Comparison of ENCODE assay signal across 10 cellular contexts in the genomic region with DNA sequence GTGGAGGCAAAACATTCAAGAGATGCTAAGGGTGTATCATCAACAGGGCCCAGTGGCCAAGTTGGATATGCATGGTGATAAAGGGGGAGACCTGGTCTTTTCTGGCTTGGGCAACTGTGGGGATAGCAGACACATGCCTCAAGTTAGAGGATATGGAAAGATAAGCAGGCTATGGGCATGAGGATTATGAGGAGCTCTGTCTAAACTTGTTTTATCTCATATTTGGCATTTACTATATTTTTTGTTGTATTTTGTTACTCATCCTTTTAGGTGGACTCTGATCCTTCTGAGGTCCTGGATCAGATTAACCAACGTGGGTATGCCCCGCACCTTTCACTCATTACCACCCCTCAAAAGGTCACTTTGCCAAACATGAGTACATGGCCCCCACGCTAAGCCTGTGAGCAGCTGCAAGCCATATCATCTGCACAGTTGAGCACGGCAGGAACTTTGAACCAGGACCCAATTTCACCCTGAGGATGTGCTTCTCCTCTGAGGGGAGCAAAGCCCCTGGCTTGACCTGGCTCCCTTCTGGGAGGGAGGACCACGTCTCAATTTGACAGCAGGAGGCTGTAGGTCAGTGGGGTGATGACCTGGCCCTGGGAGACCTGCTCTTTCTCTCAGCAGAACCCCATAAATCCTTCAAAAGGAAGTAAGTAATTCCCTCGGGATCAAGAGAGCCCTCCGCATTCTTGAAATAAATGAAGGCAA.
A peak's percentile ranks its signal among the peaks of the same experiment; 100 is the strongest.
DNase-seq lines count a peak whose midpoint lies in the region; ATAC-seq and TF ChIP-seq lines count a peak whose summit lies in the region.
"Had no signal": no experiment of that assay in that cellular context is flagged by ENCODE, and none has a peak within 500 bp of the region (broad histone marks: within the 10 kb centered on the region; RNA-seq: fewer than 3 reads in every experiment).

No MANE protein-coding gene starts in this region.

- WGBS in heart right ventricle, 2 donors: 42 to 48% methylated on average over 7 of the region's 7 CpGs
- WGBS in ovary, 3 donors: 9 to 14% (median 13%) methylated on average over 7 of the region's 7 CpGs
- WGBS in mesendoderm (ENCODE audit: extremely low coverage, insufficient coverage, low lambda C conversion rate): no CpG with 5 or more reads among the region's 7 CpGs

- DNase-seq in amniotic epithelial cell (ENCODE audit: low read depth) (peak; percentile 46), heart right ventricle (peak; percentile 47 to 70), ovary (peak; percentile 56 to 78 (median 65)), activated gamma-delta T cell (lab: John Stamatoyannopoulos, UW) (no peak), GM19240 (ENCODE audit: insufficient read length, low spot score) (no peak), mesendoderm (no peak)
- DNase-seq: activated CD4-positive, alpha-beta memory T cell treated with anti-CD3 and anti-CD28 coated beads for 36 hours; SIG-M5 had no signal

- no peaks in the 10 kb centered on the region for H3K36me3 ChIP-seq in heart right ventricle
- no peaks in the 10 kb centered on the region for H3K36me3 ChIP-seq in ovary
- H3K36me3 ChIP-seq in mesendoderm (ENCODE audit: control insufficient read depth, insufficient read depth, low read length): no peaks in the 10 kb centered on the region

- no peak overlapping the region for H3K56ac ChIP-seq in mesendoderm (ENCODE audit: low read length)

- no peaks in the 10 kb centered on the region for H3K79me2 ChIP-seq in mesendoderm (ENCODE audit: control insufficient read depth, insufficient read depth, low read length)

- no peak overlapping the region for H3K23ac ChIP-seq in mesendoderm (ENCODE audit: low read length)

- H3K9ac ChIP-seq in mesendoderm (ENCODE audit: low read length): no peak overlapping the region

- no peak for TF ChIP-seq POLR2A in ovary (IDR thresholded peaks at IDR 0.05)

- H3K4me3 ChIP-seq in heart right ventricle (peak overlapping the region in 1 of 10 donors; percentile 27), ovary (no peak overlapping the region), mesendoderm (ENCODE audit: low read length) (no peak overlapping the region)

- peaks cover 11 to 39% (median 29%) of the 10 kb centered on the region in 9 donors for H3K4me1 ChIP-seq in heart right ventricle
- H3K4me1 ChIP-seq in ovary (ENCODE audit: insufficient read depth): peaks cover 27% of the 10 kb centered on the region
- H3K4me1 ChIP-seq in mesendoderm (ENCODE audit: control insufficient read depth, low read depth, low read length): no peaks in the 10 kb centered on the region

- no peak overlapping the region for H2BK5ac ChIP-seq in mesendoderm (ENCODE audit: low read length)

- no peak overlapping the region for H3K18ac ChIP-seq in mesendoderm (ENCODE audit: low read length)

- H3K27me3 ChIP-seq in heart right ventricle (no peaks in the 10 kb centered on the region), ovary (no peaks in the 10 kb centered on the region), mesendoderm (ENCODE audit: insufficient read depth, low read length, poor library complexity) (no peaks in the 10 kb centered on the region)

- intact Hi-C loops in heart right ventricle (cut with DNase I): loop anchor here in 1 of 10 donors (5.0 kb wide), 1 partner anchor 370 kb away; no protein-coding TSS in a partner anchor
- intact Hi-C loops in ovary (cut with DNase I): loop anchor here in 1 of 4 donors (10.0 kb wide), 1 partner anchor 707 kb away; no protein-coding TSS in a partner anchor

- H3K79me1 ChIP-seq in mesendoderm (ENCODE audit: low read length): no peaks in the 10 kb centered on the region

- H3K4ac ChIP-seq in mesendoderm (ENCODE audit: low read depth, low read length): no peak overlapping the region

- H3K9me3 ChIP-seq in heart right ventricle (peaks cover 0 to 5% (median 0%) of the 10 kb centered on the region in 11 donors), ovary (no peaks in the 10 kb centered on the region)

- H4K5ac ChIP-seq in mesendoderm (ENCODE audit: low read length): no peak overlapping the region

- no peak overlapping the region for H2BK120ac ChIP-seq in mesendoderm (ENCODE audit: low read depth, low read length)

- ATAC-seq in heart right ventricle: peak; percentile 40 to 60 (median 44)
- ATAC-seq in GM18867 (IDR thresholded peaks at IDR 0.05; ENCODE audit: unreplicated experiment): no peak

- no peak overlapping the region for H2BK15ac ChIP-seq in mesendoderm (replicated peaks; ENCODE audit: low read depth)

- no peak for TF ChIP-seq EP300 in ovary (IDR thresholded peaks at IDR 0.05)

- H4K8ac ChIP-seq in mesendoderm (ENCODE audit: low read depth, low read length): no peak overlapping the region

- no peak for TF ChIP-seq CTCF in 22Rv1 (IDR thresholded peaks at IDR 0.05)
- TF ChIP-seq CTCF in heart right ventricle (IDR thresholded peaks at IDR 0.05): no peak
- no peak for TF ChIP-seq CTCF in ovary (IDR thresholded peaks at IDR 0.05)

- H3K27ac ChIP-seq in 22Rv1 (peak overlapping the region; percentile 82), heart right ventricle (peak overlapping the region; percentile 65 to 88 (median 77)), ovary (peak overlapping the region; percentile 57 to 69), mesendoderm (ENCODE audit: low read depth, low read length) (no peak overlapping the region)

- H3K4me2 ChIP-seq in mesendoderm (ENCODE audit: low read length): no peak overlapping the region

- H2AK5ac ChIP-seq in mesendoderm (ENCODE audit: low read length): no peak overlapping the region

Comparison
In these comparisons a context has a peak if more than half of its experiments do, and no peak if none do; other contexts are left out.
1. DNase-seq: peak in amniotic epithelial cell (single experiment), heart right ventricle (2 of 2) and ovary (5 of 5); none in activated gamma-delta T cell (single experiment), GM19240 (single experiment) and mesendoderm (single experiment).